18 cellular contexts compared by ENCODE assay signal in the genomic region with DNA sequence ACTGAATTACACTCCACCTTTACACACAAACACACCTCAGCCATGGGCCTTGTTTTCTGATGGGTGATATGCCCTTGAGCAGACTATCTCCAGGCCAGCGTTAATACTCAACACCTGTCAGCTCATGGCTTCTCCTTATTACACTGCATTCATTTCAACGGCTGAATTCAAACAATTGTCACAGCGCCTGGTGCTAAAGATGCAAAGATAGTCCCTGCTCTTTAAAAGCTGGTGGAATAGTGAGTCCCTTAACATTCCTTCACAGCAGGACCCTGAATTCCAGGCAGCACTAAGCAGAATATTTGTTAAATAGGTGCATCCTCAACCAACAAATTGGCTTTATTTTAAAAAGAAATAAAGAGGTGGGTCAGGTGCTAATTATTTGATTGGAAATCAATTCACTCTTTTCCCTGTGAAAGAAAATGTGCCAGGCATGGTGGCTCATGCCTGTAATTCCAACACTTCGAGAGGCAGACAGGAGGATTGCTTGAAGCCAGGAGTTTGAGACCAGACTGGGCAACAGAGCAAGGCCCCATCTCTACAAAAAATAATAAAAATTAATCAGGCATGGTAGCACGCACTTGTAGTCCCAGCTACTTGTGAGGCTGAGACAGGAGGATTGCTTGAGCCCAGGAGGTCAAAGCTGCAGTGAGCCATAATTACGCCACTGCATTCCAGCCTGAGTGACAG.
DNase-seq lines count a peak whose midpoint lies in the region; ATAC-seq, FAIRE-seq and TF ChIP-seq lines count a peak whose summit lies in the region.
"Had no signal": no experiment of that assay in that cellular context is flagged by ENCODE, and none has a peak within 500 bp of the region (broad histone marks: within the 10 kb centered on the region; RNA-seq: fewer than 3 reads in every experiment).

No MANE protein-coding gene starts in this region.

- H2AFZ ChIP-seq in H1 (ENCODE audit: low read length) = no peak overlapping the region

- H3K4me2 ChIP-seq in H1 (ENCODE audit: insufficient read depth in 1 of 2, low read depth in 2 of 2, low read length in 2 of 2) = peak overlapping the region; percentile 27 to 36; a peak in 3 of 4 replicates

- TF ChIP-seq CTCF in H1 (IDR thresholded peaks at IDR 0.05; ENCODE audit: control extremely low read depth in 1 of 3, insufficient read depth in 1 of 3, low read depth in 1 of 3, low read length in 3 of 3) (no peak), esophagus squamous epithelium (IDR thresholded peaks at IDR 0.05) (no peak)

- H3K9ac ChIP-seq in HUES64 (ENCODE audit: low read depth, low read length) (no peak overlapping the region), H1 (replicated peaks in 1 of 4; ENCODE audit: extremely low read depth in 1 of 4, low read depth in 3 of 4, low read length in 3 of 4) (no peak overlapping the region)

- no peak overlapping the region for H3K4ac ChIP-seq in H1 (replicated peaks; ENCODE audit: insufficient read length, low read depth, low read length)

- H3K36me3 ChIP-seq in HUES64 (ENCODE audit: insufficient read depth, low read length) (no peaks in the 10 kb centered on the region), H1 (ENCODE audit: control insufficient read depth in 2 of 4, insufficient read depth in 4 of 4, low read length in 3 of 4) (no peaks in the 10 kb centered on the region), esophagus squamous epithelium (no peaks in the 10 kb centered on the region)

- H4K5ac ChIP-seq in H1 (ENCODE audit: insufficient read length, low read depth, low read length) = no peak overlapping the region

- TF ChIP-seq EP300 in H1 (IDR thresholded peaks at IDR 0.05; ENCODE audit: borderline replicate concordance in 1 of 2, low read depth in 2 of 2, low read length in 2 of 2) = peak in 1 of 2 experiments; percentile 79; a peak in 1 of 3 replicates

- H3K9me3 ChIP-seq in HUES64 (ENCODE audit: insufficient read depth, low read depth, low read length) (0 out of 2 replicates have a peak, but pooled peaks cover 2% of the 10 kb centered on the region), H1 (ENCODE audit: insufficient read depth in 2 of 2, low read depth in 1 of 2, low read length in 1 of 2) (peaks cover 0 to 6% of the 10 kb centered on the region in 2 experiments; a peak in 1 of 4 replicates), esophagus squamous epithelium (no peaks in the 10 kb centered on the region)

- no peak overlapping the region for H2AK5ac ChIP-seq in H1 (ENCODE audit: low read depth, low read length)

- peak overlapping the region; percentile 78 for H2BK12ac ChIP-seq in H1 (ENCODE audit: low read depth, low read length)

- H3K4me1 Mint-ChIP-seq in natural killer cell treated with Interleukin-12 subunit alpha and Interleukin-12 subunit beta and Interleukin-15 and Interleukin-18, amount 100 ng/mL, for 72 hours (ENCODE audit: low read depth in 2 of 2) = no peaks in the 10 kb centered on the region

- peaks cover 3 to 7% of the 10 kb centered on the region in 2 donors for H3K27me3 Mint-ChIP-seq in natural killer cell treated with Interleukin-12 subunit alpha and Interleukin-12 subunit beta and Interleukin-15 and Interleukin-18, amount 100 ng/mL, for 72 hours

- H3K14ac ChIP-seq in H1 (ENCODE audit: insufficient read length) = no peak overlapping the region

- H3K27me3 ChIP-seq in HUES64 (ENCODE audit: insufficient read depth, low read length) = no peaks in the 10 kb centered on the region
- no peaks in the 10 kb centered on the region for H3K27me3 ChIP-seq in H1 (replicated peaks in 1 of 4; ENCODE audit: control insufficient read depth in 3 of 4, extremely low read depth in 1 of 4, insufficient read depth in 3 of 4, low read length in 3 of 4)
- no peaks in the 10 kb centered on the region for H3K27me3 ChIP-seq in esophagus squamous epithelium

- no peaks in the 10 kb centered on the region for H3K36me3 Mint-ChIP-seq in natural killer cell treated with Interleukin-12 subunit alpha and Interleukin-12 subunit beta and Interleukin-15 and Interleukin-18, amount 100 ng/mL, for 72 hours

- H3K9me3 Mint-ChIP-seq in natural killer cell treated with Interleukin-12 subunit alpha and Interleukin-12 subunit beta and Interleukin-15 and Interleukin-18, amount 100 ng/mL, for 72 hours = no peaks in the 10 kb centered on the region

- no peak for ATAC-seq in GM21576 (IDR thresholded peaks at IDR 0.05; ENCODE audit: unreplicated experiment)
- no peak for ATAC-seq in natural killer cell treated with Interleukin-12 subunit alpha and Interleukin-12 subunit beta and Interleukin-15 and Interleukin-18, amount 100 ng/mL, for 72 hours
- ATAC-seq: Right ventricle myocardium inferior had no signal

- intact Hi-C loops in esophagus squamous epithelium (cut with DNase I) = no loop called here

- no peak overlapping the region for H3K27ac Mint-ChIP-seq in natural killer cell treated with Interleukin-12 subunit alpha and Interleukin-12 subunit beta and Interleukin-15 and Interleukin-18, amount 100 ng/mL, for 72 hours
- H3K27ac Mint-ChIP-seq: HFFc6 had no signal

- peak; percentile 95 for FAIRE-seq in H1 (lab: Jason Lieb, UNC)
- FAIRE-seq: RCC 7860 had no signal

- no peak overlapping the region for H3K23ac ChIP-seq in H1 (ENCODE audit: insufficient read length)

- no peak overlapping the region for H2BK120ac ChIP-seq in H1 (replicated peaks; ENCODE audit: low read depth, low read length)

- H3K56ac ChIP-seq in H1 (replicated peaks; ENCODE audit: insufficient read length, low read depth, low read length) = no peak overlapping the region

- no peak for TF ChIP-seq POLR2A in H1 (IDR thresholded peaks at IDR 0.05; ENCODE audit: control extremely low read depth in 1 of 2, low read depth in 2 of 2, low read length in 2 of 2)
- TF ChIP-seq POLR2A in esophagus squamous epithelium (IDR thresholded peaks at IDR 0.05) = no peak

- CTCF ChIA-PET in H1 (lab: Charles Lee; ENCODE audit: partially characterized antibody) = no interaction called here

- H3K27ac ChIP-seq in HUES64 (ENCODE audit: low read depth, low read length) (peak overlapping the region; percentile 20; the same call in 1 of the 2 replicates), H1 (ENCODE audit: low read depth, low read length) (no peak overlapping the region), esophagus squamous epithelium (no peak overlapping the region)

- H3K4me1 ChIP-seq in HUES64 (ENCODE audit: insufficient read depth, low read length) = peaks cover 21% of the 10 kb centered on the region
- H3K4me1 ChIP-seq in H1 (replicated peaks in 1 of 4; ENCODE audit: control insufficient read depth in 3 of 4, insufficient read depth in 4 of 4, low read length in 3 of 4) = peaks cover 2 to 6% (median 3%) of the 10 kb centered on the region in 4 experiments; a peak in 4 of 7 replicates
- no peaks in the 10 kb centered on the region for H3K4me1 ChIP-seq in esophagus squamous epithelium

- H4K8ac ChIP-seq in H1 (ENCODE audit: extremely low read depth, insufficient read depth, low read length) = no peak overlapping the region

- no peak overlapping the region for H3K4me3 Mint-ChIP-seq in natural killer cell treated with Interleukin-12 subunit alpha and Interleukin-12 subunit beta and Interleukin-15 and Interleukin-18, amount 100 ng/mL, for 72 hours
- H3K4me3 Mint-ChIP-seq: HFFc6 had no signal

- no peaks in the 10 kb centered on the region for H4K20me1 ChIP-seq in H1 (replicated peaks in 1 of 2; ENCODE audit: control insufficient read depth in 1 of 2, insufficient read depth in 2 of 2, low read length in 2 of 2)

- no peaks in the 10 kb centered on the region for H3K79me1 ChIP-seq in H1 (ENCODE audit: low read depth, low read length)

- peak overlapping the region; percentile 56; the same call in 1 of the 2 replicates for H2BK20ac ChIP-seq in H1 (ENCODE audit: low read length)

- peak overlapping the region; percentile 89; the same call in 1 of the 2 replicates for H2BK5ac ChIP-seq in H1 (ENCODE audit: low read depth, low read length)

- WGBS in HUES64 = 50% methylated on average over 6 of the region's 6 CpGs
- 50% methylated on average over 6 of the region's 6 CpGs; no CpG with 5 or more reads in 1 of the 2 experiments for WGBS in H1 (ENCODE audit: extremely low coverage in 1 of 2, insufficient coverage in 1 of 2, insufficient read length in 1 of 2, insufficient replicate concordance in 2 of 2, low coverage in 1 of 2, low lambda C conversion rate in 2 of 2, missing lambda C conversion rate in 1 of 2), 2 experiments
- WGBS in esophagus squamous epithelium, 2 donors = 67 to 78% methylated on average over 6 of the region's 6 CpGs

- peak in 1 of 2 experiments; percentile 43 for DNase-seq in H1 (ENCODE audit: low read depth in 1 of 2, low spot score in 2 of 2)
- peak; percentile 39 for DNase-seq in iPS-NIHi11 (ENCODE audit: low spot score)
- DNase-seq in LoVo (ENCODE audit: low spot score) = no peak
- DNase-seq in esophagus squamous epithelium (lab: John Stamatoyannopoulos, UW) = no peak
- no peak for DNase-seq in natural killer cell treated with Interleukin-12 subunit alpha and Interleukin-12 subunit beta and Interleukin-15 and Interleukin-18, amount 100 ng/mL, for 72 hours (ENCODE audit: low spot score)
- DNase-seq: ACHN, C1 segment of cervical spinal cord, DMS79 treated with DMSO at 0.1 percent for 48 hours, GOT3, HFFc6, NCI-H1417 treated with DMSO at 0.1 percent for 48 hours, NCI-H2029 treated with DMSO at 0.1 percent for 48 hours, NCI-H2171, NCI-H446 had no signal

- no peaks in the 10 kb centered on the region for H3K79me2 ChIP-seq in H1 (ENCODE audit: control insufficient read depth in 1 of 2, insufficient read depth in 2 of 2, low read length in 2 of 2)

- H3K23me2 ChIP-seq in H1 (ENCODE audit: low read depth, low read length) = peaks cover 2% of the 10 kb centered on the region; the same call in 1 of the 2 replicates

- no peak overlapping the region for H2BK15ac ChIP-seq in H1 (ENCODE audit: low read length)

- POLR2A ChIA-PET in H1 (lab: Charles Lee; ENCODE audit: partially characterized antibody) = no interaction called here

- H3K4me3 ChIP-seq in HUES64 (ENCODE audit: low read length) (no peak overlapping the region), H1 (ENCODE audit: extremely low read depth in 1 of 4, insufficient read depth in 2 of 4, low read depth in 3 of 4, low read length in 4 of 4) (no peak overlapping the region; a peak in 1 of 8 replicates), esophagus squamous epithelium (no peak overlapping the region)

- peak overlapping the region; percentile 26 for H4K91ac ChIP-seq in H1 (replicated peaks; ENCODE audit: insufficient read length, low read length)

- TF ChIP-seq RAD21 in H1 (IDR thresholded peaks at IDR 0.05 in 1 of 2, conservative IDR thresholded peaks at IDR 0.05 in 1 of 2; ENCODE audit: low read depth in 2 of 2, low read length in 2 of 2) = no peak

- H3K18ac ChIP-seq in H1 (ENCODE audit: extremely low read depth, low read length) = no peak overlapping the region; the same call in 1 of the 2 replicates

TF ChIP-seq in H1, 55 proteins besides CTCF, POLR2A, EP300 and RAD21 (continues in another document):
- TF ChIP-seq TEAD4 (IDR thresholded peaks at IDR 0.05; ENCODE audit: low read depth, low read length) = peak; percentile 99
